ENCODE assay signal across 9 cellular contexts in the genomic region with DNA sequence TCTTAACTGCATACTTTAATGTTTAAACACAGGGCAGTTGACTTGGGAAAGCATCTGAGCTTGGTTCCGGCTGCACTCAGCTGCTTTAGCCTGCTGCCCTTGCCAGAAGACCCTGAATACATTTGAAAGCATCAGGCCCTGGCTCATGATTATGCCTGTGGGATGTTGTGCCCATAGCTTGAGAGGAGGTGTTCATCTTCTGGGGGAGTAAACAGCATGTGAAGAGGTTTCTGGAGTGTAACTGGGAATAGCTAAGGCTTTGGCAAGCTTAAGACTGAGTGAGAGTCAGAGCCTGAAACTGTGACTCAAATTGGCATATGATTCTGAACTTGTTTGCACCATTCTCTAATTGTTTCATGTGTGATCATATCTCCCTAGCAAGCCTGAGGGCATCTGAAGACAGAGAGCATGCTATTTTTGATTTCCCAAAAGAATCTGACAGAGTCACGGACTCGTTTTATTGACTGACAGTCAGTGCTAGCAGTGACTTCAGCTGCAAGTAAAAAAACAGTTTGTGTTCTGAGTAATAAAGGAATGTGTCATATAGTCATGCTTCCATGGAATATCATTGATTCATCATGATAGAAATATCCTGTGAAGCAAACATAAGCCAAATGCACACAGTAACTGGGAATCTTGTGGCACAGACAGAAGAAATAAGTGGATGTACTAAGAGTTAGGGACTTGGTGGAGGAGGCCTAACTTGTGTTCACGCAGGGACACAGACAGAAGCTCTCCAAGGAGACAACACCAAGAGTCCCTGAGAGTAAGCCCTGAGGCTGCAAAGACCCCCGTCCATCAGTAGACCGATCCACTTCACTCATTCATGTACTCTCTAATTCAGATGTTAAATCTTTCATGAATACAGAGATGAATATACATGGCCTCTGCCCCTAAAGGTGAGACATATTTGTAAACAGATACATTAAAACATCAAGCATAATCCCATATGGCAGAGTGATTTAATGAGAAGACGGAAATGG.
DNase-seq lines count a peak whose midpoint lies in the region; ATAC-seq, FAIRE-seq and TF ChIP-seq lines count a peak whose summit lies in the region.
"Had no signal": no experiment of that assay in that cellular context is flagged by ENCODE, and none has a peak within 500 bp of the region (broad histone marks: within the 10 kb centered on the region; RNA-seq: fewer than 3 reads in every experiment).

No MANE protein-coding gene starts in this region.

- ATAC-seq in activated T-cell treated with anti-CD3 and anti-CD28 coated beads, Interleukin-2, amount 50 U/mL, for 4 hours = peak; percentile 21 to 23
- no peak for ATAC-seq in HG03571 (IDR thresholded peaks at IDR 0.05; ENCODE audit: unreplicated experiment)
- no peak for ATAC-seq in GM21529 (IDR thresholded peaks at IDR 0.05; ENCODE audit: unreplicated experiment)

- H3K27me3 ChIP-seq in endothelial cell of umbilical vein (ENCODE audit: control insufficient read depth in 2 of 2, insufficient read depth in 2 of 2, low read length in 2 of 2) (peaks cover 0 to 2% of the 10 kb centered on the region in 2 experiments), mucosa of rectum (ENCODE audit: control insufficient read depth in 2 of 2, insufficient read depth in 2 of 2, low read length in 2 of 2) (no peaks in the 10 kb centered on the region), hepatocyte (no peaks in the 10 kb centered on the region)

- H3K4me3 ChIP-seq in endothelial cell of umbilical vein (replicated peaks in 1 of 3; ENCODE audit: insufficient read depth in 1 of 3, low read depth in 1 of 3, low read length in 3 of 3) (no peak overlapping the region), mucosa of rectum (ENCODE audit: low read length in 2 of 2) (no peak overlapping the region), hepatocyte (no peak overlapping the region)

- CTCF ChIA-PET in endothelial cell of umbilical vein (lab: Charles Lee) = interaction anchor here (0.6 to 2.6 kb wide), 7 partner anchors 11 to 639 kb away, joined by 3 to 8 read pairs (median 4); a partner anchor contains a TSS

- dilution Hi-C loops in endothelial cell of umbilical vein (cut with MboI; ENCODE audit: extremely low pct_ligation_motif_present, low sequenced_read_pairs) = no loop called here

- 89% methylated on average over 7 of the region's 7 CpGs for WGBS in hepatocyte (ENCODE audit: low lambda C conversion rate, missing lambda C conversion rate)

- POLR2A ChIA-PET in endothelial cell of umbilical vein (lab: Charles Lee) = no interaction called here

- no peak for TF ChIP-seq POLR2A in endothelial cell of umbilical vein (IDR thresholded peaks at IDR 0.05; ENCODE audit: low read depth, low read length)

- no peak for DNase-seq in activated T-cell treated with anti-CD3 and anti-CD28 coated beads, Interleukin-2, amount 50 U/mL, for 4 hours
- DNase-seq in activated T-cell treated with anti-CD3 and anti-CD28 coated beads for 4 hours = no peak
- peak; percentile 21 for DNase-seq in endothelial cell of umbilical vein (ENCODE audit: low read depth, low spot score)
- no peak for DNase-seq in hepatocyte (ENCODE audit: low spot score)
- DNase-seq in stimulated activated CD4-positive, alpha-beta T cell treated with anti-CD3 and anti-CD28 coated beads, Interleukin-4, amount 100 ng/mL, for 24 hours = no peak

- peaks cover 2% of the 10 kb centered on the region for H3K27me3 Mint-ChIP-seq in activated T-cell treated with anti-CD3 and anti-CD28 coated beads, Interleukin-2, amount 50 U/mL, for 4 hours (ENCODE audit: low read depth)

- no peaks in the 10 kb centered on the region for H4K20me1 ChIP-seq in endothelial cell of umbilical vein (replicated peaks; ENCODE audit: control insufficient read depth, extremely low read depth, insufficient read depth, low read length)
- no peaks in the 10 kb centered on the region for H4K20me1 ChIP-seq in hepatocyte (ENCODE audit: insufficient read depth, poor library complexity, severe bottlenecking)

- intact Hi-C loops in endothelial cell of umbilical vein (cut with micrococcal nuclease) = no loop called here

- no peak overlapping the region for H3K9ac ChIP-seq in endothelial cell of umbilical vein (replicated peaks; ENCODE audit: extremely low read depth, insufficient read depth, low read length)
- no peak overlapping the region for H3K9ac ChIP-seq in mucosa of rectum (ENCODE audit: low read depth in 1 of 2, low read length in 2 of 2)

- H3K27ac ChIP-seq in endothelial cell of umbilical vein (ENCODE audit: insufficient read depth, low read depth, low read length) (no peak overlapping the region), mucosa of rectum (ENCODE audit: low read depth in 2 of 2, low read length in 2 of 2) (peak overlapping the region; percentile 66 to 70), hepatocyte (no peak overlapping the region)

- H3K9me1 ChIP-seq in endothelial cell of umbilical vein (replicated peaks; ENCODE audit: control insufficient read depth, extremely low read depth, insufficient read depth, low read length) = no peaks in the 10 kb centered on the region

- H3K9me3 Mint-ChIP-seq in activated T-cell treated with anti-CD3 and anti-CD28 coated beads, Interleukin-2, amount 50 U/mL, for 4 hours = no peaks in the 10 kb centered on the region

- H3K9me2 ChIP-seq in hepatocyte (replicated peaks; ENCODE audit: insufficient read depth) = no peaks in the 10 kb centered on the region

- H3K4me1 Mint-ChIP-seq in activated T-cell treated with anti-CD3 and anti-CD28 coated beads, Interleukin-2, amount 50 U/mL, for 4 hours (ENCODE audit: low read depth) = no peaks in the 10 kb centered on the region

- H3K4me2 ChIP-seq in endothelial cell of umbilical vein (ENCODE audit: insufficient read depth, low read length) (no peak overlapping the region), hepatocyte (no peak overlapping the region)

- TF ChIP-seq CTCF in endothelial cell of umbilical vein (IDR thresholded peaks at IDR 0.05; ENCODE audit: extremely low read depth in 1 of 2, insufficient read depth in 1 of 2, low read depth in 1 of 2, low read length in 2 of 2) (no peak), hepatocyte (IDR thresholded peaks at IDR 0.05; ENCODE audit: poor library complexity) (no peak)

- H3K36me3 Mint-ChIP-seq in activated T-cell treated with anti-CD3 and anti-CD28 coated beads, Interleukin-2, amount 50 U/mL, for 4 hours (ENCODE audit: insufficient read depth) = no peaks in the 10 kb centered on the region

- H3K4me1 ChIP-seq in endothelial cell of umbilical vein (ENCODE audit: control insufficient read depth, extremely low read depth, insufficient read depth, low read length) (no peaks in the 10 kb centered on the region), mucosa of rectum (ENCODE audit: control insufficient read depth in 2 of 2, insufficient read depth in 2 of 2, low read length in 2 of 2) (no peaks in the 10 kb centered on the region), hepatocyte (ENCODE audit: insufficient read depth) (no peaks in the 10 kb centered on the region)

- FAIRE-seq in endothelial cell of umbilical vein (lab: Jason Lieb, UNC) = no peak

- H3K9me3 ChIP-seq in endothelial cell of umbilical vein (replicated peaks; ENCODE audit: control insufficient read depth, insufficient read depth, low read length) (no peaks in the 10 kb centered on the region), mucosa of rectum (ENCODE audit: control insufficient read depth in 2 of 2, low read length in 2 of 2) (no peaks in the 10 kb centered on the region), hepatocyte (ENCODE audit: low read depth) (no peaks in the 10 kb centered on the region)

- peak overlapping the region; percentile 39 for H2AFZ ChIP-seq in endothelial cell of umbilical vein (ENCODE audit: low read depth, low read length)
- H2AFZ ChIP-seq in hepatocyte = no peak overlapping the region

- BruUV-seq in endothelial cell of umbilical vein (replicated peaks; lab: Mats Ljungman, UMichigan) = no TSS peak

- no peak overlapping the region for H3K4me3 Mint-ChIP-seq in activated T-cell treated with anti-CD3 and anti-CD28 coated beads, Interleukin-2, amount 50 U/mL, for 4 hours
- H3K4me3 Mint-ChIP-seq: B cell had no signal

- H3K36me3 ChIP-seq in endothelial cell of umbilical vein (ENCODE audit: control insufficient read depth in 2 of 2, extremely low read depth in 1 of 2, insufficient read depth in 2 of 2, low read length in 2 of 2) = no peaks in the 10 kb centered on the region
- no peaks in the 10 kb centered on the region for H3K36me3 ChIP-seq in mucosa of rectum (ENCODE audit: control insufficient read depth in 2 of 2, insufficient read depth in 2 of 2, low read length in 2 of 2)
- no peaks in the 10 kb centered on the region for H3K36me3 ChIP-seq in hepatocyte (replicated peaks; ENCODE audit: insufficient read depth, low read depth)

- H3K79me2 ChIP-seq in endothelial cell of umbilical vein (ENCODE audit: control insufficient read depth, insufficient read depth, low read length) = no peaks in the 10 kb centered on the region
- H3K79me2 ChIP-seq in hepatocyte = no peaks in the 10 kb centered on the region

TF ChIP-seq in endothelial cell of umbilical vein, 7 proteins besides CTCF, POLR2A, EP300 and RAD21:
- TF ChIP-seq JUN (IDR thresholded peaks at IDR 0.05; ENCODE audit: borderline replicate concordance, insufficient read depth, insufficient read length, low read depth) = no peak
- TF ChIP-seq, protein P1, sequence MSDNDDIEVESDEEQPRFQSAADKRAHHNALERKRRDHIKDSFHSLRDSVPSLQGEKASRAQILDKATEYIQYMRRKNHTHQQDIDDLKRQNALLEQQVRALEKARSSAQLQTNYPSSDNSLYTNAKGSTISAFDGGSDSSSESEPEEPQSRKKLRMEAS (IDR thresholded peaks at IDR 0.05; ENCODE audit: insufficient read depth, insufficient read length) = no peak
- TF ChIP-seq FOS (IDR thresholded peaks at IDR 0.05; ENCODE audit: borderline replicate concordance, insufficient read depth, low read length) = peak; percentile 78
- no peak for TF ChIP-seq EZH2 (IDR thresholded peaks at IDR 0.05; ENCODE audit: borderline replicate concordance, low read depth, low read length, severe bottlenecking)
- TF ChIP-seq GATA2 (IDR thresholded peaks at IDR 0.05; ENCODE audit: insufficient read depth, insufficient read length, low read depth, low read length) = no peak
- TF ChIP-seq POLR2AphosphoS5 (IDR thresholded peaks at IDR 0.05; ENCODE audit: insufficient read depth, low read depth, low read length) = peak; percentile 19
- TF ChIP-seq MYC (IDR thresholded peaks at IDR 0.05; ENCODE audit: low read depth, low read length) = no peak

Comparison
In these comparisons a context has a peak if more than half of its experiments do, and no peak if none do; other contexts are left out.
1. ATAC-seq: peak in activated T-cell treated with anti-CD3 and anti-CD28 coated beads, Interleukin-2, amount 50 U/mL, for 4 hours (2 of 2); none in HG03571 (single experiment) and GM21529 (single experiment).
2. H3K27ac ChIP-seq: peak in mucosa of rectum (2 of 2); none in endothelial cell of umbilical vein (single experiment) and hepatocyte (single experiment).